15 cellular contexts compared by ENCODE assay signal in the genomic region with DNA sequence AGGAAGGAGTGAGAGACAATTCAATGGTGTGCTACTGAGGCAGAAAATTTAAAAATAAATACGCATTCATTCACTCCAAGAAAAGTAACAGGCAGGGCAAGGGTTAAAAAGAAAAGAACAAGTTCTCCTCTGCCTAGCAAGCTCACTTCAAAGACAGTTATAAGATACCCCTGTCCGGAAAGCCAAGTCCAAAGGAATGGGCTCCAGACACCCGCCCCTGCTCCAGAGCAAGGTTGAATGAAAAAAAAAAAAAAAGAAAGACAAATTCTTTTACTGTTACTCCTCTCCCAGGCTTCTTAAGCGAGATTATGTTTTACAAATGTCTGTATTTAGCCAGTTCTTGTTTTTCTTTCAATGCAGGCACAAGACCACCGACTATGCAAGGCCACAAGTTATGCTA. TPM values are rescaled to one million over a fixed set of nuclear protein-coding genes. Genes with fewer than 3 reads are reported as not detected.
DNase-seq lines count a peak whose midpoint lies in the region; ATAC-seq and TF ChIP-seq lines count a peak whose summit lies in the region.
"Had no signal": no experiment of that assay in that cellular context is flagged by ENCODE, and none has a peak within 500 bp of the region (broad histone marks: within the 10 kb centered on the region; RNA-seq: fewer than 3 reads in every experiment).

No MANE protein-coding gene starts in this region.

- H3K27ac ChIP-seq in KOPT-K1 (ENCODE audit: low read depth, low read length, poor library complexity, severe bottlenecking) (peak overlapping the region; percentile 58), smooth muscle cell (ENCODE audit: low read depth) (peak overlapping the region; percentile 11)
- H3K27ac ChIP-seq: SJSA1 had no signal

- no peak overlapping the region for H3K4me3 ChIP-seq in smooth muscle cell
- H3K4me3 ChIP-seq: HAP-1, K562, SJSA1 had no signal

- DNase-seq in astrocyte of the hippocampus (ENCODE audit: low read depth, low spot score) (peak; percentile 38), iris pigment epithelial cell (ENCODE audit: low read depth) (peak; percentile 65), smooth muscle cell (lab: John Stamatoyannopoulos, UW; ENCODE audit: unreplicated experiment) (no peak), retina (no peak), NCI-H2196 treated with DMSO at 0.1 percent for 48 hours (lab: John Stamatoyannopoulos, UW; ENCODE audit: unreplicated experiment) (no peak)
- DNase-seq: Caco-2, NCI-H1436, NCI-H2029 treated with DMSO at 0.1 percent for 48 hours, NCI-H510A, NCI-H774 had no signal

- peaks cover 23% of the 10 kb centered on the region for H3K79me2 ChIP-seq in smooth muscle cell (ENCODE audit: low read depth)

- no peak overlapping the region for H2AFZ ChIP-seq in smooth muscle cell (ENCODE audit: low read depth)

- H3F3A ChIP-seq in smooth muscle cell (ENCODE audit: low read depth): peaks cover 7% of the 10 kb centered on the region

- no peak for ATAC-seq in HG03139 (IDR thresholded peaks at IDR 0.05; ENCODE audit: unreplicated experiment)
- ATAC-seq: K562 had no signal

- H3K36me3 ChIP-seq in KOPT-K1 (ENCODE audit: insufficient read depth, low read length) (no peaks in the 10 kb centered on the region), smooth muscle cell (ENCODE audit: low read depth) (no peaks in the 10 kb centered on the region)
- H3K36me3 ChIP-seq: HAP-1 had no signal

- H3K9me3 ChIP-seq in KOPT-K1 (ENCODE audit: insufficient read depth, low read length, poor library complexity, severe bottlenecking) (no peaks in the 10 kb centered on the region), smooth muscle cell (replicated peaks; ENCODE audit: low read depth) (no peaks in the 10 kb centered on the region)
- H3K9me3 ChIP-seq: Caco-2, HAP-1, SJSA1 had no signal

- no peak for TF ChIP-seq CTCF in smooth muscle cell (IDR thresholded peaks at IDR 0.05; ENCODE audit: borderline replicate concordance, insufficient read depth, poor library complexity, severe bottlenecking)

- WGBS in smooth muscle cell (ENCODE audit: low lambda C conversion rate): 39% methylated on average over 5 of the region's 5 CpGs

- H3K4me1 ChIP-seq in smooth muscle cell (ENCODE audit: low read depth): peaks cover 3% of the 10 kb centered on the region
- H3K4me1 ChIP-seq: Caco-2 had no signal

- H3K27me3 ChIP-seq in smooth muscle cell (ENCODE audit: low read depth): no peaks in the 10 kb centered on the region
- H3K27me3 ChIP-seq: SJSA1 had no signal

- H4K20me1 ChIP-seq in smooth muscle cell (ENCODE audit: low read depth): peaks cover 10% of the 10 kb centered on the region

- H3K4me2 ChIP-seq in smooth muscle cell: peak overlapping the region; percentile 49

- no peak overlapping the region for H3K9ac ChIP-seq in smooth muscle cell (ENCODE audit: low read depth)

RNA-seq across cellular contexts. Expression of a gene that starts 9.1 kb away (rescaled TPM):
- total RNA-seq in smooth muscle cell: 0.40 and 1.5 TPM in 2 replicates
- 0.83 TPM in 1 of 2 replicates, not detected in the other for polyA plus RNA-seq in smooth muscle cell

Comparison
In these comparisons a context has a peak if more than half of its experiments do, and no peak if none do; other contexts are left out.
1. DNase-seq: peak in astrocyte of the hippocampus (single experiment) and iris pigment epithelial cell (single experiment); none in smooth muscle cell (single experiment), retina (single experiment) and NCI-H2196 treated with DMSO at 0.1 percent for 48 hours (single experiment).